8 cellular contexts compared by ENCODE assay signal in the genomic region with DNA sequence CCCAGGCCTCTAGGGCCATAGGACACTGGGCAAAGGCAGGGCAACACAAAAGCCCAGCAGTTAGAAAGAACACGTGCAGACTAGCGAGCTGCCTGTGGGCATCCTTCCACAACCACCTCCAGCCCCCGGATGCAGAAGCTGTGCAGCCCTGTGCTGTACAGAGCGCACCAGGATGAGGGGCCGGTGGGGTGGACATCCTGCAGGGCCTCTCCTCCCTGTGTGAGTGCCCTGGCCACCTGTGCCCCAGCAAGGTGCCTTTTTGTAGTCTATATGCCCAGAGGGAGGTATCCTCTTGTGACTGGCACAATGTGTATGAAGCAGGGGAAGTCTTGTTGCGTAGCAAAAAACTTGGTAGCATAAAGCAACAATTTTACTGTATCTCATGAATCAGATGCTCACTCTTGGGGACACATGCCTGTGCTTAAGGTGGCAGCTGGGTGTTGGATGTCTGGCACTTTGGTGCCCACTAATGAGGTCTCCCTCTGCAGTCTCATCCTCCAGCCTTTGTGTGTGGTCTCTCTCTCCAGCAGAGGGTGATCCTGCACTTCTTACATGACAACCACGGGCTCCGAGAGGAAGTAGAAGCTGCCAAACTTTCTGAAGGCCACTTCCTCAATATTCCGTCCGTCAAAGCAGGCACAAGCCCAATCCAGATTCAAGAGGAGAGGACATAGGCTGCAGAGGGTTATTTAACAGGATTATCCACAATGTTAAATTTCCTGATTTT. TPM values are rescaled to one million over a fixed set of nuclear protein-coding genes. Genes with fewer than 3 reads are reported as not detected.
DNase-seq lines count a peak whose midpoint lies in the region; ATAC-seq and TF ChIP-seq lines count a peak whose summit lies in the region.

No MANE protein-coding gene starts in this region.

- H3K27ac ChIP-seq in stomach, result peak overlapping the region in 3 of 5 donors; percentile 19 to 31 (median 24)

- intact Hi-C loops in left colon (cut with DNase I, micrococcal nuclease), result loop anchor here (2.0 to 10.0 kb wide), 2 partner anchors 279 to 281 kb away; no protein-coding TSS in a partner anchor
- intact Hi-C loops in stomach (cut with DNase I; ENCODE audit: low total_unique reads), result no loop called here

- TF ChIP-seq EP300 in stomach (IDR thresholded peaks at IDR 0.05), result no peak

- H3K4me1 ChIP-seq in stomach, result peaks cover 5 to 14% (median 9%) of the 10 kb centered on the region in 4 donors

- TF ChIP-seq POLR2A in stomach (IDR thresholded peaks at IDR 0.05), result no peak

- TF ChIP-seq CTCF in stomach (IDR thresholded peaks at IDR 0.05) (peak in 5 of 7 experiments; percentile 17 to 56 (median 54)), mesothelial cell of epicardium (IDR thresholded peaks at IDR 0.05; ENCODE audit: unreplicated experiment) (no peak)

- DNase-seq in DMS153 treated with DMSO at 0.1 percent for 48 hours (lab: John Stamatoyannopoulos, UW; ENCODE audit: unreplicated experiment) (peak; percentile 19), left colon (peak; percentile 51 to 78), stomach (peak; percentile 49), mesothelial cell of epicardium (ENCODE audit: low spot score in 2 of 2, unreplicated experiment in 2 of 2) (no peak)
- DNase-seq in central memory CD8-positive, alpha-beta T cell (ENCODE audit: low spot score in 2 of 2), result peak in 1 of 2 donors; percentile 25

- peaks cover 43% of the 10 kb centered on the region for H3K4me1 Mint-ChIP-seq in T-helper 1 cell treated with Interleukin-12 subunit alpha and Interleukin-12 subunit beta and Interleukin-4 antibody, amounts not matched to agents 30 μg/mL and 1 μg/mL, for 36 hours (ENCODE audit: low read depth)
- peaks cover 1% of the 10 kb centered on the region for H3K4me1 Mint-ChIP-seq in central memory CD8-positive, alpha-beta T cell
- H3K4me1 Mint-ChIP-seq in mesothelial cell of epicardium, result no peaks in the 10 kb centered on the region

- H3K27me3 Mint-ChIP-seq in T-helper 1 cell treated with Interleukin-12 subunit alpha and Interleukin-12 subunit beta and Interleukin-4 antibody, amounts not matched to agents 30 μg/mL and 1 μg/mL, for 36 hours (ENCODE audit: low read depth), result no peaks in the 10 kb centered on the region
- H3K27me3 Mint-ChIP-seq in central memory CD8-positive, alpha-beta T cell, result no peaks in the 10 kb centered on the region
- no peaks in the 10 kb centered on the region for H3K27me3 Mint-ChIP-seq in mesothelial cell of epicardium (ENCODE audit: low read depth)

- H3K27me3 ChIP-seq in stomach, result no peaks in the 10 kb centered on the region

- no peak overlapping the region for H3K4me3 ChIP-seq in stomach

- H3K4me3 Mint-ChIP-seq in T-helper 1 cell treated with Interleukin-12 subunit alpha and Interleukin-12 subunit beta and Interleukin-4 antibody, amounts not matched to agents 30 μg/mL and 1 μg/mL, for 36 hours, result no peak overlapping the region
- no peak overlapping the region for H3K4me3 Mint-ChIP-seq in central memory CD8-positive, alpha-beta T cell
- no peak overlapping the region for H3K4me3 Mint-ChIP-seq in mesothelial cell of epicardium

- H3K36me3 Mint-ChIP-seq in T-helper 1 cell treated with Interleukin-12 subunit alpha and Interleukin-12 subunit beta and Interleukin-4 antibody, amounts not matched to agents 30 μg/mL and 1 μg/mL, for 36 hours (ENCODE audit: low read depth), result peaks cover 41% of the 10 kb centered on the region
- H3K36me3 Mint-ChIP-seq in central memory CD8-positive, alpha-beta T cell (ENCODE audit: insufficient read depth), result peaks cover 4% of the 10 kb centered on the region
- H3K36me3 Mint-ChIP-seq in mesothelial cell of epicardium, result peaks cover 13% of the 10 kb centered on the region

- H3K27ac Mint-ChIP-seq in T-helper 1 cell treated with Interleukin-12 subunit alpha and Interleukin-12 subunit beta and Interleukin-4 antibody, amounts not matched to agents 30 μg/mL and 1 μg/mL, for 36 hours, result peak overlapping the region; percentile 64
- no peak overlapping the region for H3K27ac Mint-ChIP-seq in central memory CD8-positive, alpha-beta T cell (ENCODE audit: low read depth)
- H3K27ac Mint-ChIP-seq in mesothelial cell of epicardium, result no peak overlapping the region

- 17 to 60% (median 56%) methylated on average over 5 to 10 of the region's 10 CpGs for WGBS in stomach, 5 donors

- no peaks in the 10 kb centered on the region for H3K9me3 Mint-ChIP-seq in T-helper 1 cell treated with Interleukin-12 subunit alpha and Interleukin-12 subunit beta and Interleukin-4 antibody, amounts not matched to agents 30 μg/mL and 1 μg/mL, for 36 hours
- no peaks in the 10 kb centered on the region for H3K9me3 Mint-ChIP-seq in central memory CD8-positive, alpha-beta T cell
- H3K9me3 Mint-ChIP-seq in mesothelial cell of epicardium, result no peaks in the 10 kb centered on the region

- H3K9me3 ChIP-seq in stomach, result no peaks in the 10 kb centered on the region

- peaks cover 0 to 21% (median 4%) of the 10 kb centered on the region in 4 donors for H3K36me3 ChIP-seq in stomach

- ATAC-seq in GM19324 (IDR thresholded peaks at IDR 0.05; ENCODE audit: low FRiP score, unreplicated experiment), result peak; percentile 58
- ATAC-seq in HG03521 (IDR thresholded peaks at IDR 0.05; ENCODE audit: unreplicated experiment), result peak; percentile 54
- ATAC-seq in central memory CD8-positive, alpha-beta T cell (replicated peaks; ENCODE audit: extremely low read depth, poor library complexity, severe bottlenecking), result peak; percentile 82
- peak; percentile 100 for ATAC-seq in left colon

RNA-seq across cellular contexts. Expression of a gene that starts 8.7 kb away (rescaled TPM):
- total RNA-seq in left colon (10 to 100 TPM in 1 of 2 donors, 1 to 10 TPM in 1; 6.6 to 12.2 TPM), stomach (10 to 100 TPM in 4 of 5 donors, 1 to 10 TPM in 1; 4.9 to 24.2 (median 21.6) TPM), mesothelial cell of epicardium (21.2 to 26.6 TPM (median 22.5 TPM) in 3 replicates)
- polyA plus RNA-seq in stomach, result 1 to 10 TPM; 2.6 to 4.0 (median 4.0) TPM

Comparison
In these comparisons a context has a peak if more than half of its experiments do, and no peak if none do; other contexts are left out.
1. DNase-seq: peak in DMS153 treated with DMSO at 0.1 percent for 48 hours (single experiment), left colon (2 of 2) and stomach (single experiment); none in mesothelial cell of epicardium (0 of 2).
2. Peak in every context shown above with its lines, with median percentiles within 50 percentile points of each other: ATAC-seq.